1 cellular context compared by ENCODE assay signal in the genomic region with DNA sequence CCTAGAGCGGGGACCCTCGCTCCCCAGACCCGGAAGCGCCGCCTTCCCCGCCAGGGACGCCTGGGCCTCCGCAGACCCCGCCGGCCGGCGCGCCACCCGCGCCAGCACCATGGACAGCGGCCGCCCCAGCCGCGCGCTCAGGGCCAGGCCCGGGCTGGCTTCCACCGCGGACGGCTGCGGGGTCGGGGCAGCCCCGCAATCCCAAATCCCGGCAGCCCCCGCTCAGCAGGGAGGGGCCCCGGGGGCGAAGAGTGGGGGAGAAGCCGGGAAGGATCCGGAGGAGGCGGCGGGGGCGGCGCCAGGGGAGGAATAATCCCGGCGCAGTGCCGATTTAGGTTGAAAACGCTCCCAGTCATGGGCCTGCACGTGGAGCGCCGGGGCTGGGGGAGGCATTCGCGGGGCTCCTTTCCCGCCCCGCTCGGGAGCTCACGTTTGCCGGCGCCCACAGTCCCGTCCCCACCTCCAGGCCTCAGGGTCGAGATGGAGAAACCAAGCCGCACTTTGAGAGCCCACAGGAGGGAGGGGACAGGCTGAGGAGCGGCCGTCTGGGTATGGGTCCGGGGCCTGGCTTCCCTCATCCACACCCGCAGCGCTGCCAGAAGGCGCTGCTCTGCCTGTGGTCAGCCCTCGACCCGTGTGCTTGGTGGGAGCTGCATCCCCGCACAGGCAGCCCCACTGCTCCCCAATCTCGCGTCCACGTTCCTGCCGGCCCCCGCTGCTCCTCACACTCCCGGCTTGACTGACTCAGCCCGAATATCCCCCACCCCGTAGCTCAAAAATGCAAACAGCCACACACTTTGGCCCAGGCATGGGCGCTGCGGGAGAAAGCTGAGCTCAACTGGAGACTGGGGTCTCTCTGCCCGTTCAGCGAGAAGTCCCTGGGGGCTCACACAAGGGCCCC.
TF ChIP-seq lines count a peak whose summit lies in the region.

No MANE protein-coding gene starts in this region.

TF ChIP-seq in K562, 482 proteins besides CTCF, POLR2A, EP300 and RAD21 (continued from another document):
- TF ChIP-seq EGR1 (conservative IDR thresholded peaks at IDR 0.05) (peak; percentile 20; the same call in 1 of the 2 replicates), SIN3A (IDR thresholded peaks at IDR 0.05; ENCODE audit: borderline replicate concordance in 2 of 2, control insufficient read depth in 1 of 2, low read depth in 2 of 2, low read length in 2 of 2) (peak; percentile 69 to 95; a peak in 3 of 4 replicates), RB1 (IDR thresholded peaks at IDR 0.05; ENCODE audit: low read depth) (peak; percentile 71; the same call in 1 of the 2 replicates), HDAC1 (IDR thresholded peaks at IDR 0.05) (0 out of 4 replicates have a peak, but pooled peaks of 1 of the 2 experiments have one; percentile 29), RBM25 (IDR thresholded peaks at IDR 0.05; ENCODE audit: low read depth, low read length, severe bottlenecking) (no peak), SIN3B (IDR thresholded peaks at IDR 0.05; ENCODE audit: low read depth) (0 out of 2 replicates have a peak, but pooled peaks have one; percentile 24), CREB1 (IDR thresholded peaks at IDR 0.05) (no peak; the same call in 1 of the 2 replicates), CREB1 (CRISPR knock-in tag; IDR thresholded peaks at IDR 0.05) (0 out of 2 replicates have a peak, but pooled peaks have one; percentile 21), SAFB2 (IDR thresholded peaks at IDR 0.05; ENCODE audit: borderline replicate concordance, low read depth, low read length, severe bottlenecking) (no peak), TEAD1 (CRISPR knock-in tag; IDR thresholded peaks at IDR 0.05) (peak in 1 of 2 experiments; percentile 79; a peak in 1 of 4 replicates), ZSCAN29 (IDR thresholded peaks at IDR 0.05) (no peak), KDM1A (IDR thresholded peaks at IDR 0.05) (no peak), FOXK2 (conservative IDR thresholded peaks at IDR 0.05 in 1 of 2, IDR thresholded peaks at IDR 0.05 in 1 of 2; ENCODE audit: low read depth in 2 of 2) (no peak), COPS2 (conservative IDR thresholded peaks at IDR 0.05) (no peak), LCOR (CRISPR knock-in tag; IDR thresholded peaks at IDR 0.05) (no peak), DDX20 (tag; IDR thresholded peaks at IDR 0.05; ENCODE audit: low read depth) (no peak)
- TF ChIP-seq, protein P1, sequence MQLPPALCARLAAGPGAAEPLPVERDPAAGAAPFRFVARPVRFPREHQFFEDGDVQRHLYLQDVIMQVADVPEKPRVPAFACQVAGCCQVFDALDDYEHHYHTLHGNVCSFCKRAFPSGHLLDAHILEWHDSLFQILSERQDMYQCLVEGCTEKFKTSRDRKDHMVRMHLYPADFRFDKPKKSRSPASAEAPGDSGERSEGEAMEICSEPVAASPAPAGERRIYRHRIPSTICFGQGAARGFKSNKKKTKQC (CRISPR knock-in tag; IDR thresholded peaks at IDR 0.05), result peak; percentile 83
- TF ChIP-seq, protein P2, sequence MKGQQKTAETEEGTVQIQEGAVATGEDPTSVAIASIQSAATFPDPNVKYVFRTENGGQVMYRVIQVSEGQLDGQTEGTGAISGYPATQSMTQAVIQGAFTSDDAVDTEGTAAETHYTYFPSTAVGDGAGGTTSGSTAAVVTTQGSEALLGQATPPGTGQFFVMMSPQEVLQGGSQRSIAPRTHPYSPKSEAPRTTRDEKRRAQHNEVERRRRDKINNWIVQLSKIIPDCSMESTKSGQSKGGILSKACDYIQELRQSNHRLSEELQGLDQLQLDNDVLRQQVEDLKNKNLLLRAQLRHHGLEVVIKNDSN (CRISPR knock-in tag; IDR thresholded peaks at IDR 0.05), result no peak
- TF ChIP-seq, protein P3, sequence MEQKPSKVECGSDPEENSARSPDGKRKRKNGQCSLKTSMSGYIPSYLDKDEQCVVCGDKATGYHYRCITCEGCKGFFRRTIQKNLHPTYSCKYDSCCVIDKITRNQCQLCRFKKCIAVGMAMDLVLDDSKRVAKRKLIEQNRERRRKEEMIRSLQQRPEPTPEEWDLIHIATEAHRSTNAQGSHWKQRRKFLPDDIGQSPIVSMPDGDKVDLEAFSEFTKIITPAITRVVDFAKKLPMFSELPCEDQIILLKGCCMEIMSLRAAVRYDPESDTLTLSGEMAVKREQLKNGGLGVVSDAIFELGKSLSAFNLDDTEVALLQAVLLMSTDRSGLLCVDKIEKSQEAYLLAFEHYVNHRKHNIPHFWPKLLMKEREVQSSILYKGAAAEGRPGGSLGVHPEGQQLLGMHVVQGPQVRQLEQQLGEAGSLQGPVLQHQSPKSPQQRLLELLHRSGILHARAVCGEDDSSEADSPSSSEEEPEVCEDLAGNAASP (IDR thresholded peaks at IDR 0.05), result no peak
- TF ChIP-seq, protein P4, sequence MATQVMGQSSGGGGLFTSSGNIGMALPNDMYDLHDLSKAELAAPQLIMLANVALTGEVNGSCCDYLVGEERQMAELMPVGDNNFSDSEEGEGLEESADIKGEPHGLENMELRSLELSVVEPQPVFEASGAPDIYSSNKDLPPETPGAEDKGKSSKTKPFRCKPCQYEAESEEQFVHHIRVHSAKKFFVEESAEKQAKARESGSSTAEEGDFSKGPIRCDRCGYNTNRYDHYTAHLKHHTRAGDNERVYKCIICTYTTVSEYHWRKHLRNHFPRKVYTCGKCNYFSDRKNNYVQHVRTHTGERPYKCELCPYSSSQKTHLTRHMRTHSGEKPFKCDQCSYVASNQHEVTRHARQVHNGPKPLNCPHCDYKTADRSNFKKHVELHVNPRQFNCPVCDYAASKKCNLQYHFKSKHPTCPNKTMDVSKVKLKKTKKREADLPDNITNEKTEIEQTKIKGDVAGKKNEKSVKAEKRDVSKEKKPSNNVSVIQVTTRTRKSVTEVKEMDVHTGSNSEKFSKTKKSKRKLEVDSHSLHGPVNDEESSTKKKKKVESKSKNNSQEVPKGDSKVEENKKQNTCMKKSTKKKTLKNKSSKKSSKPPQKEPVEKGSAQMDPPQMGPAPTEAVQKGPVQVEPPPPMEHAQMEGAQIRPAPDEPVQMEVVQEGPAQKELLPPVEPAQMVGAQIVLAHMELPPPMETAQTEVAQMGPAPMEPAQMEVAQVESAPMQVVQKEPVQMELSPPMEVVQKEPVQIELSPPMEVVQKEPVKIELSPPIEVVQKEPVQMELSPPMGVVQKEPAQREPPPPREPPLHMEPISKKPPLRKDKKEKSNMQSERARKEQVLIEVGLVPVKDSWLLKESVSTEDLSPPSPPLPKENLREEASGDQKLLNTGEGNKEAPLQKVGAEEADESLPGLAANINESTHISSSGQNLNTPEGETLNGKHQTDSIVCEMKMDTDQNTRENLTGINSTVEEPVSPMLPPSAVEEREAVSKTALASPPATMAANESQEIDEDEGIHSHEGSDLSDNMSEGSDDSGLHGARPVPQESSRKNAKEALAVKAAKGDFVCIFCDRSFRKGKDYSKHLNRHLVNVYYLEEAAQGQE (CRISPR knock-in tag; IDR thresholded peaks at IDR 0.05; ENCODE audit: low read depth), result peak; percentile 99
- TF ChIP-seq, protein P5, sequence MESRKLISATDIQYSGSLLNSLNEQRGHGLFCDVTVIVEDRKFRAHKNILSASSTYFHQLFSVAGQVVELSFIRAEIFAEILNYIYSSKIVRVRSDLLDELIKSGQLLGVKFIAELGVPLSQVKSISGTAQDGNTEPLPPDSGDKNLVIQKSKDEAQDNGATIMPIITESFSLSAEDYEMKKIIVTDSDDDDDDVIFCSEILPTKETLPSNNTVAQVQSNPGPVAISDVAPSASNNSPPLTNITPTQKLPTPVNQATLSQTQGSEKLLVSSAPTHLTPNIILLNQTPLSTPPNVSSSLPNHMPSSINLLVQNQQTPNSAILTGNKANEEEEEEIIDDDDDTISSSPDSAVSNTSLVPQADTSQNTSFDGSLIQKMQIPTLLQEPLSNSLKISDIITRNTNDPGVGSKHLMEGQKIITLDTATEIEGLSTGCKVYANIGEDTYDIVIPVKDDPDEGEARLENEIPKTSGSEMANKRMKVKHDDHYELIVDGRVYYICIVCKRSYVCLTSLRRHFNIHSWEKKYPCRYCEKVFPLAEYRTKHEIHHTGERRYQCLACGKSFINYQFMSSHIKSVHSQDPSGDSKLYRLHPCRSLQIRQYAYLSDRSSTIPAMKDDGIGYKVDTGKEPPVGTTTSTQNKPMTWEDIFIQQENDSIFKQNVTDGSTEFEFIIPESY (CRISPR knock-in tag; IDR thresholded peaks at IDR 0.05), result peak; percentile 66; the same call in 1 of the 2 replicates
